Comparison of ENCODE assay signal across 10 cellular contexts in the genomic region with DNA sequence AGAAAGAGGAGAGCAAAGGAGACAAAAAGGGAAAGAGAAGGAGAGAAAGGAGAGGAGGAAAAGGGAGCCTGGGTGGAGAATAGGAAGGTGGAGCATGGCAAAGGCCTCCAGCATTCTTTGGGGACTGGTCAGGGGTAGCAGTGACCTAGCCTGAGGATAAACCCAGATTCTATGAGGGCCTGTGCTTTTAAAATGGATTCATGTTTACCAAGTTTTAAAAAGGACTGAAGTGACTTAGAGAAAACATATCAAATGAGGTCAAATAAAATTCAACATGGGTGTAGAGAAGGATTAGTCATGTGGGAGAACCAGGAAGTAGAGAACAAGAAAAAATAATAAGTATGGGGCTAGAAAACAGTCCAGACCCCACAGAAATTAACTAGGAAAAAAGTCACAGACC. TPM values are rescaled to one million over a fixed set of nuclear protein-coding genes. Genes with fewer than 3 reads are reported as not detected.
DNase-seq lines count a peak whose midpoint lies in the region; ATAC-seq and TF ChIP-seq lines count a peak whose summit lies in the region.
"Had no signal": no experiment of that assay in that cellular context is flagged by ENCODE, and none has a peak within 500 bp of the region (broad histone marks: within the 10 kb centered on the region; RNA-seq: fewer than 3 reads in every experiment).

No MANE protein-coding gene starts in this region.

- TF ChIP-seq EP300 in transverse colon (IDR thresholded peaks at IDR 0.05; ENCODE audit: low read depth): no peak

- H3K27ac ChIP-seq in PC-9: peak overlapping the region; percentile 92
- H3K27ac ChIP-seq in transverse colon: peak overlapping the region; percentile 56 to 99 (median 89)

- no peak overlapping the region for H2AFZ ChIP-seq in PC-9

- H3K9me2 ChIP-seq in PC-9 (ENCODE audit: insufficient read depth): no peaks in the 10 kb centered on the region

- H3K27me3 Mint-ChIP-seq in mesothelial cell of epicardium (ENCODE audit: low read depth): no peaks in the 10 kb centered on the region
- H3K27me3 Mint-ChIP-seq in activated T-cell treated with anti-CD3 and anti-CD28 coated beads, Interleukin-2, amount 50 U/mL, for 24 hours: no peaks in the 10 kb centered on the region

- H3K4me3 ChIP-seq in PC-9: no peak overlapping the region
- no peak overlapping the region for H3K4me3 ChIP-seq in transverse colon

- ATAC-seq in GM21360 (IDR thresholded peaks at IDR 0.05; ENCODE audit: unreplicated experiment): peak; percentile 4
- no peak for ATAC-seq in GM19455 (IDR thresholded peaks at IDR 0.05; ENCODE audit: unreplicated experiment)
- ATAC-seq: activated naive CD4-positive, alpha-beta T cell treated with anti-CD3 and anti-CD28 coated beads, Interleukin-2, amount 50 U/mL, for 72 hours had no signal

- intact Hi-C loops in PC-9 (cut with micrococcal nuclease; ENCODE audit: unreplicated experiment) (no loop called here), transverse colon (cut with DNase I; ENCODE audit: low total_unique reads) (no loop called here)

- H3K9me3 Mint-ChIP-seq in mesothelial cell of epicardium: peaks cover 5% of the 10 kb centered on the region
- peaks cover 9% of the 10 kb centered on the region for H3K9me3 Mint-ChIP-seq in activated T-cell treated with anti-CD3 and anti-CD28 coated beads, Interleukin-2, amount 50 U/mL, for 24 hours

- peaks cover 18% of the 10 kb centered on the region for H3K36me3 Mint-ChIP-seq in mesothelial cell of epicardium
- peaks cover 39% of the 10 kb centered on the region for H3K36me3 Mint-ChIP-seq in activated T-cell treated with anti-CD3 and anti-CD28 coated beads, Interleukin-2, amount 50 U/mL, for 24 hours (ENCODE audit: low read depth)

- H3K4me2 ChIP-seq in PC-9: peak overlapping the region; percentile 64

- H3K4me3 Mint-ChIP-seq in mesothelial cell of epicardium: no peak overlapping the region
- no peak overlapping the region for H3K4me3 Mint-ChIP-seq in activated T-cell treated with anti-CD3 and anti-CD28 coated beads, Interleukin-2, amount 50 U/mL, for 24 hours

- peak overlapping the region; percentile 85 for H3K27ac Mint-ChIP-seq in mesothelial cell of epicardium
- no peak overlapping the region for H3K27ac Mint-ChIP-seq in activated T-cell treated with anti-CD3 and anti-CD28 coated beads, Interleukin-2, amount 50 U/mL, for 24 hours
- H3K27ac Mint-ChIP-seq: activated naive CD4-positive, alpha-beta T cell treated with anti-CD3 and anti-CD28 coated beads, Interleukin-2, amount 50 U/mL, for 72 hours had no signal

- POLR2A ChIA-PET in PC-9 (lab: Charles Lee; ENCODE audit: unreplicated experiment): no interaction called here

- H3K4me1 ChIP-seq in PC-9 (replicated peaks; ENCODE audit: insufficient read depth) (peaks cover 56% of the 10 kb centered on the region), transverse colon (peaks cover 33 to 89% (median 52%) of the 10 kb centered on the region in 4 donors)

- no TSS peak for BruUV-seq in PC-9 (replicated peaks; lab: Mats Ljungman, UMichigan)

- no peak for TF ChIP-seq POLR2A in transverse colon (IDR thresholded peaks at IDR 0.05)

- DNase-seq in PC-9 (peak in 1 of 2 experiments; percentile 76), mesothelial cell of epicardium (ENCODE audit: low spot score in 2 of 2, unreplicated experiment in 2 of 2) (no peak), transverse colon (no peak), NCI-H1436 treated with DMSO at 0.1 percent for 48 hours (lab: John Stamatoyannopoulos, UW) (no peak)
- DNase-seq in activated T-cell treated with anti-CD3 and anti-CD28 coated beads, Interleukin-2, amount 50 U/mL, for 24 hours: no peak
- DNase-seq: effector memory CD4-positive, alpha-beta T cell; NCI-H1436 had no signal

- H3K9me3 ChIP-seq in PC-9 (ENCODE audit: insufficient read depth, low read depth) (no peaks in the 10 kb centered on the region), transverse colon (no peaks in the 10 kb centered on the region)

- TF ChIP-seq CTCF in PC-9 (conservative IDR thresholded peaks at IDR 0.05) (no peak), mesothelial cell of epicardium (IDR thresholded peaks at IDR 0.05; ENCODE audit: unreplicated experiment) (no peak), transverse colon (IDR thresholded peaks at IDR 0.05) (no peak)

- H3K4me1 Mint-ChIP-seq in mesothelial cell of epicardium: peaks cover 40% of the 10 kb centered on the region
- H3K4me1 Mint-ChIP-seq in activated T-cell treated with anti-CD3 and anti-CD28 coated beads, Interleukin-2, amount 50 U/mL, for 24 hours (ENCODE audit: low read depth): peaks cover 2% of the 10 kb centered on the region

- peaks cover 76% of the 10 kb centered on the region for H3K79me2 ChIP-seq in PC-9 (ENCODE audit: low read depth)

- H3K27me3 ChIP-seq in PC-9 (ENCODE audit: insufficient read depth, low read depth) (no peaks in the 10 kb centered on the region), transverse colon (no peaks in the 10 kb centered on the region)

- H3K36me3 ChIP-seq in PC-9 (ENCODE audit: low read depth) (no peaks in the 10 kb centered on the region), transverse colon (no peaks in the 10 kb centered on the region)

- in situ Hi-C loops in transverse colon (cut with MboI; ENCODE audit: low pct_ligation_motif_present in 1 of 4, low pct_unique_long_range_greater_than_20kb in 1 of 4, low sequenced_read_pairs in 3 of 4): no loop called here

- H3F3A ChIP-seq in PC-9 (ENCODE audit: insufficient read depth, low read depth): peaks cover 49% of the 10 kb centered on the region

- CTCF ChIA-PET in PC-9 (lab: Charles Lee): interaction anchor here (0.6 kb wide), 1 partner anchor 78 kb away, joined by 3 read pairs; no protein-coding TSS in a partner anchor

- H4K20me1 ChIP-seq in PC-9 (ENCODE audit: insufficient read depth): no peaks in the 10 kb centered on the region

RNA-seq across cellular contexts. Expression of a gene that starts 20.7 kb away (rescaled TPM):
- total RNA-seq in PC-9 (2021) (41.2 and 41.9 TPM in 2 replicates), mesothelial cell of epicardium (77.8 to 82.8 TPM (median 80.4 TPM) in 3 replicates), transverse colon (10 to 100 TPM; 16.4 to 37.0 (median 19.9) TPM)
